In the genomic region with DNA sequence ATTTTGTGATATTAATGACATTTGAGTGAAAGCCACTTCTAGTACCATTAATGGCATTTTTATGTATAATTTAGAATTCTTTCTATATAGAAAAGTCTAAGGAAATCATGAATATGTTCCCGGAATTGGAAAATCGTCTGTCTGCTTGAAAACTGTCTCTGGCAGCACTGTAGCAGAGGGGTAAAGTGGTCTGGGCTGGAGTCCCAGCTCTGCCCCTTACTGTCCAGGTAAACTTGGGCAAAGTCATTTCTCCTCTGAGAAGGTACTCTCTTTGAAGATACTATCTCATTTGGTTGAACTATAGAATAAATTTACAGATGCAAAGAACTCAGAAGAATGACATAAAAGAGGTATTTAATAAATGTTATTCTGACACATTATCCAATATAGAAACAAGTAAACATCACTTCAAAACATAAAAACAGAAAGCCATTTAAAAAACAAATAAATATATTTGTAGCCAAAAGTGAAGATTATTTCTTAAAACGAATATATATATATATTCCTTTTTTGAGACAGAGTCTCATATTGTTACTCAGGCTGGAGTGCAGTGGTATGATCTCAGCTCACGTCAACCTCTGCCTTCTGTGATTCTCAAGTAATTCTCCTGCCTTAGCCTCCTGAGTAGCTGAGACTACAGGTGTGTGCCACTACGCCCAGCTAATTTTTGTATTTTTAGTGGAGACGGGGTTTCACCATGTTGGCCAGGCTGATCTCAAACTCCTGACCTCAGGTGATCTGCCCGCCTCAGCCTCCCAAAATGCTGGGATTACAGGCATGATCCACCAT, we compare ENCODE assay signal across 1 cellular context.
TF ChIP-seq lines count a peak whose summit lies in the region.

No MANE protein-coding gene starts in this region.

TF ChIP-seq in HCT116, 20 proteins besides CTCF, POLR2A, EP300 and RAD21 (continued from another document):
- no peak for TF ChIP-seq EZH2phosphoT487 (IDR thresholded peaks at IDR 0.05; ENCODE audit: borderline replicate concordance)
- TF ChIP-seq, protein P1, sequence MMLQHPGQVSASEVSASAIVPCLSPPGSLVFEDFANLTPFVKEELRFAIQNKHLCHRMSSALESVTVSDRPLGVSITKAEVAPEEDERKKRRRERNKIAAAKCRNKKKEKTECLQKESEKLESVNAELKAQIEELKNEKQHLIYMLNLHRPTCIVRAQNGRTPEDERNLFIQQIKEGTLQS (IDR thresholded peaks at IDR 0.05) = no peak
- no peak for TF ChIP-seq YY1 (IDR thresholded peaks at IDR 0.05; ENCODE audit: extremely low read depth, insufficient replicate concordance, low read depth, low read length)
- TF ChIP-seq, protein P2, sequence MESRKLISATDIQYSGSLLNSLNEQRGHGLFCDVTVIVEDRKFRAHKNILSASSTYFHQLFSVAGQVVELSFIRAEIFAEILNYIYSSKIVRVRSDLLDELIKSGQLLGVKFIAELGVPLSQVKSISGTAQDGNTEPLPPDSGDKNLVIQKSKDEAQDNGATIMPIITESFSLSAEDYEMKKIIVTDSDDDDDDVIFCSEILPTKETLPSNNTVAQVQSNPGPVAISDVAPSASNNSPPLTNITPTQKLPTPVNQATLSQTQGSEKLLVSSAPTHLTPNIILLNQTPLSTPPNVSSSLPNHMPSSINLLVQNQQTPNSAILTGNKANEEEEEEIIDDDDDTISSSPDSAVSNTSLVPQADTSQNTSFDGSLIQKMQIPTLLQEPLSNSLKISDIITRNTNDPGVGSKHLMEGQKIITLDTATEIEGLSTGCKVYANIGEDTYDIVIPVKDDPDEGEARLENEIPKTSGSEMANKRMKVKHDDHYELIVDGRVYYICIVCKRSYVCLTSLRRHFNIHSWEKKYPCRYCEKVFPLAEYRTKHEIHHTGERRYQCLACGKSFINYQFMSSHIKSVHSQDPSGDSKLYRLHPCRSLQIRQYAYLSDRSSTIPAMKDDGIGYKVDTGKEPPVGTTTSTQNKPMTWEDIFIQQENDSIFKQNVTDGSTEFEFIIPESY (IDR thresholded peaks at IDR 0.05; ENCODE audit: extremely low read depth, insufficient replicate concordance, low read length) = no peak
- TF ChIP-seq JUND (IDR thresholded peaks at IDR 0.05) = no peak
- no peak for TF ChIP-seq EZH2 (IDR thresholded peaks at IDR 0.05)
- no peak for TF ChIP-seq FOSL1 (IDR thresholded peaks at IDR 0.05; ENCODE audit: low read depth)
- TF ChIP-seq TCF7L2 (IDR thresholded peaks at IDR 0.05; ENCODE audit: borderline replicate concordance, extremely low read depth, insufficient read depth, insufficient read length) = no peak
- TF ChIP-seq, protein P3, sequence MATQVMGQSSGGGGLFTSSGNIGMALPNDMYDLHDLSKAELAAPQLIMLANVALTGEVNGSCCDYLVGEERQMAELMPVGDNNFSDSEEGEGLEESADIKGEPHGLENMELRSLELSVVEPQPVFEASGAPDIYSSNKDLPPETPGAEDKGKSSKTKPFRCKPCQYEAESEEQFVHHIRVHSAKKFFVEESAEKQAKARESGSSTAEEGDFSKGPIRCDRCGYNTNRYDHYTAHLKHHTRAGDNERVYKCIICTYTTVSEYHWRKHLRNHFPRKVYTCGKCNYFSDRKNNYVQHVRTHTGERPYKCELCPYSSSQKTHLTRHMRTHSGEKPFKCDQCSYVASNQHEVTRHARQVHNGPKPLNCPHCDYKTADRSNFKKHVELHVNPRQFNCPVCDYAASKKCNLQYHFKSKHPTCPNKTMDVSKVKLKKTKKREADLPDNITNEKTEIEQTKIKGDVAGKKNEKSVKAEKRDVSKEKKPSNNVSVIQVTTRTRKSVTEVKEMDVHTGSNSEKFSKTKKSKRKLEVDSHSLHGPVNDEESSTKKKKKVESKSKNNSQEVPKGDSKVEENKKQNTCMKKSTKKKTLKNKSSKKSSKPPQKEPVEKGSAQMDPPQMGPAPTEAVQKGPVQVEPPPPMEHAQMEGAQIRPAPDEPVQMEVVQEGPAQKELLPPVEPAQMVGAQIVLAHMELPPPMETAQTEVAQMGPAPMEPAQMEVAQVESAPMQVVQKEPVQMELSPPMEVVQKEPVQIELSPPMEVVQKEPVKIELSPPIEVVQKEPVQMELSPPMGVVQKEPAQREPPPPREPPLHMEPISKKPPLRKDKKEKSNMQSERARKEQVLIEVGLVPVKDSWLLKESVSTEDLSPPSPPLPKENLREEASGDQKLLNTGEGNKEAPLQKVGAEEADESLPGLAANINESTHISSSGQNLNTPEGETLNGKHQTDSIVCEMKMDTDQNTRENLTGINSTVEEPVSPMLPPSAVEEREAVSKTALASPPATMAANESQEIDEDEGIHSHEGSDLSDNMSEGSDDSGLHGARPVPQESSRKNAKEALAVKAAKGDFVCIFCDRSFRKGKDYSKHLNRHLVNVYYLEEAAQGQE (IDR thresholded peaks at IDR 0.05; ENCODE audit: low read depth) = no peak
- no peak for TF ChIP-seq CBX3 (IDR thresholded peaks at IDR 0.05; ENCODE audit: low read depth)
- no peak for TF ChIP-seq CEBPB (IDR thresholded peaks at IDR 0.05; ENCODE audit: low read depth)
- TF ChIP-seq, protein P4, sequence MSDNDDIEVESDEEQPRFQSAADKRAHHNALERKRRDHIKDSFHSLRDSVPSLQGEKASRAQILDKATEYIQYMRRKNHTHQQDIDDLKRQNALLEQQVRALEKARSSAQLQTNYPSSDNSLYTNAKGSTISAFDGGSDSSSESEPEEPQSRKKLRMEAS (IDR thresholded peaks at IDR 0.05) = no peak
